10 cellular contexts compared by ENCODE assay signal in the genomic region with DNA sequence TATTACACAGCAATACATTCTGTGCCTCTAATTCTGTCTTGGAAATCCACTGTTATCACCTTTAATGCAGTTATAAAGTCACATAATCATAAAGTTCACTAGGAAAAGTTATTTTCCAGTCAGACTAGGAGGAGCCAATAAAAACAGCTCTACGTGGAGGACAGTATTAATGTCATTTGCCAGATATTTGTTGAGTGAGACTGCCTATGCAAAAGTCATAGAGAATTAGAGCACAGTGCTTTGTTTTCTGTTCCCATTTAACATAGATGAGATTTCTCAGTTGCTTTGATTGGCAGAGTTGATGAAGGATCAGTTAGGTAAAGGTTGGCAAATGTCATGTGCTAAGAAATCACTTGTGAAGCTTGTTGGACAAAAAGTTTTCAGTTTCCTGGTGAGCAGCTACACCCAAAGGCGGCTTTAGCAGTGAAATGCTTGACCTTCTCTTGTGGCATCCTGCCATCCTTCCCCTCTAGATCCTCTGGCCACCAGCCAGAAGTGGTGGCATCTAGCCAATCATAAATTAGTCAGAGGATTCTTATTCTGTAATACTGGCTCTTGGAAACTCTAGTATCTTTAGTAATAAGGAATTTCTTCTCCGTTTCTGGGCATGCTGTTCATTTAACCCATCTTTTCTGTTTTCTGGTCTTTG. TPM values are rescaled to one million over a fixed set of nuclear protein-coding genes. Genes with fewer than 3 reads are reported as not detected.
A peak's percentile ranks its signal among the peaks of the same experiment; 100 is the strongest.
DNase-seq lines count a peak whose midpoint lies in the region; ATAC-seq and TF ChIP-seq lines count a peak whose summit lies in the region.
"Had no signal": no experiment of that assay in that cellular context is flagged by ENCODE, and none has a peak within 500 bp of the region (broad histone marks: within the 10 kb centered on the region; RNA-seq: fewer than 3 reads in every experiment).

No MANE protein-coding gene starts in this region.

- ATAC-seq in GM21717 (IDR thresholded peaks at IDR 0.05; ENCODE audit: unreplicated experiment) = no peak
- ATAC-seq in HG03571 (IDR thresholded peaks at IDR 0.05; ENCODE audit: unreplicated experiment) = no peak
- ATAC-seq in GM19324 (IDR thresholded peaks at IDR 0.05; ENCODE audit: low FRiP score, unreplicated experiment) = no peak
- ATAC-seq: activated T-helper 17 cell treated with anti-CD3 and anti-CD28 coated beads, Interleukin-2, amount 50 U/mL, for 72 hours had no signal

- TF ChIP-seq POLR2A in erythroblast (IDR thresholded peaks at IDR 0.05; ENCODE audit: low read length) = no peak

- peaks cover 3% of the 10 kb centered on the region for H3K36me3 Mint-ChIP-seq in osteocyte (ENCODE audit: unreplicated experiment)

- peaks cover 40% of the 10 kb centered on the region for H3K4me1 Mint-ChIP-seq in osteocyte (ENCODE audit: unreplicated experiment)
- H3K4me1 Mint-ChIP-seq: activated T-helper 17 cell treated with anti-CD3 and anti-CD28 coated beads, Interleukin-2, amount 50 U/mL, for 72 hours had no signal

- no peaks in the 10 kb centered on the region for H3K27me3 Mint-ChIP-seq in osteocyte (ENCODE audit: unreplicated experiment)
- H3K27me3 Mint-ChIP-seq: activated T-helper 17 cell treated with anti-CD3 and anti-CD28 coated beads, Interleukin-2, amount 50 U/mL, for 72 hours; naive B cell had no signal

- DNase-seq in COR-L47 (lab: John Stamatoyannopoulos, UW) = peak; percentile 47
- peak; percentile 41 for DNase-seq in OCI-M1 (lab: John Stamatoyannopoulos, UW)
- DNase-seq in erythroblast (lab: John Stamatoyannopoulos, UW) = peak; percentile 33 to 45
- peak; percentile 90 for DNase-seq in osteocyte (ENCODE audit: extremely low spot score, unreplicated experiment)
- no peak for DNase-seq in NCI-H1694 (lab: John Stamatoyannopoulos, UW)
- DNase-seq: naive B cell had no signal

- peak overlapping the region; percentile 81 for H3K27ac Mint-ChIP-seq in osteocyte (ENCODE audit: unreplicated experiment)
- H3K27ac Mint-ChIP-seq: activated T-helper 17 cell treated with anti-CD3 and anti-CD28 coated beads, Interleukin-2, amount 50 U/mL, for 72 hours; naive B cell had no signal

- no peak overlapping the region for H3K4me3 Mint-ChIP-seq in osteocyte (ENCODE audit: unreplicated experiment)
- H3K4me3 Mint-ChIP-seq: activated T-helper 17 cell treated with anti-CD3 and anti-CD28 coated beads, Interleukin-2, amount 50 U/mL, for 72 hours; naive B cell had no signal

- no peaks in the 10 kb centered on the region for H3K9me3 Mint-ChIP-seq in osteocyte (ENCODE audit: unreplicated experiment)
- H3K9me3 Mint-ChIP-seq: activated T-helper 17 cell treated with anti-CD3 and anti-CD28 coated beads, Interleukin-2, amount 50 U/mL, for 72 hours had no signal

- peak; percentile 15 for TF ChIP-seq CTCF in osteocyte (IDR thresholded peaks at IDR 0.05)

RNA-seq across cellular contexts. Expression of a gene that starts 37.0 kb away (rescaled TPM):
- total RNA-seq in osteocyte = 15.9 and 20.4 TPM in 2 replicates
